ENCODE assay signal across 13 cellular contexts in genomic region chr11:67279589-67280340, GRCh38. TPM values are rescaled to one million over a fixed set of nuclear protein-coding genes. Genes with fewer than 3 reads are reported as not detected.
DNase-seq lines count a peak whose midpoint lies in the region; ATAC-seq and TF ChIP-seq lines count a peak whose summit lies in the region.
"Had no signal": no experiment of that assay in that cellular context is flagged by ENCODE, and none has a peak within 500 bp of the region (broad histone marks: within the 10 kb centered on the region; RNA-seq: fewer than 3 reads in every experiment).

No MANE protein-coding gene starts in this region.

- ATAC-seq in DND-41 (ENCODE audit: insufficient read depth, low read depth), result no peak
- no peak for ATAC-seq in T-cell (replicated peaks in 1 of 4)
- no peak for ATAC-seq in heart right ventricle
- ATAC-seq in stimulated activated effector memory CD8-positive, alpha-beta T cell treated with anti-CD3 and anti-CD28 coated beads, Interleukin-12 subunit alpha, Interleukin-12 subunit beta, amount 100 ng/mL, for 72 hours, result no peak
- no peak for ATAC-seq in GM21390 (IDR thresholded peaks at IDR 0.05; ENCODE audit: unreplicated experiment)
- ATAC-seq: gastrocnemius medialis, left lobe of liver had no signal

- H3K9me3 ChIP-seq in DND-41 (ENCODE audit: insufficient read depth, low read length, severe bottlenecking) (no peaks in the 10 kb centered on the region), heart right ventricle (no peaks in the 10 kb centered on the region)
- H3K9me3 ChIP-seq: gastrocnemius medialis, ovary had no signal

- H3K79me2 ChIP-seq in DND-41 (ENCODE audit: insufficient read depth, low read length), result peaks cover 83% of the 10 kb centered on the region

- DNase-seq in DND-41, result no peak
- peak in 1 of 34 experiments; percentile 2 for DNase-seq in T-cell
- DNase-seq in heart right ventricle, result peak in 1 of 2 donors; percentile 10
- DNase-seq in stimulated activated effector memory CD8-positive, alpha-beta T cell treated with anti-CD3 and anti-CD28 coated beads, Interleukin-12 subunit alpha, Interleukin-12 subunit beta, amount 100 ng/mL, for 72 hours (ENCODE audit: low spot score in 2 of 2), result no peak
- DNase-seq in OCI-M1 (lab: John Stamatoyannopoulos, UW), result no peak
- no peak for DNase-seq in HPDE6-E6E7 (ENCODE audit: extremely low spot score)
- DNase-seq: gastrocnemius medialis; NCI-H446; stimulated activated CD4-positive, alpha-beta T cell treated with anti-CD3 and anti-CD28 coated beads, Interleukin-2, amount 100 ng/mL, for 24 hours; stimulated activated naive CD4-positive, alpha-beta T cell treated with Interleukin-2 at 50 U/mL for 16 hours had no signal

- peaks cover 27% of the 10 kb centered on the region for H3K36me3 Mint-ChIP-seq in T-cell
- peaks cover 99% of the 10 kb centered on the region for H3K36me3 Mint-ChIP-seq in stimulated activated effector memory CD8-positive, alpha-beta T cell treated with anti-CD3 and anti-CD28 coated beads, Interleukin-12 subunit alpha, Interleukin-12 subunit beta, amount 100 ng/mL, for 72 hours

- intact Hi-C loops in heart right ventricle (cut with DNase I), result no loop called here

- H3K9ac ChIP-seq in DND-41 (ENCODE audit: low read depth, low read length), result peak overlapping the region; percentile 71

- H3K4me3 Mint-ChIP-seq in T-cell, result peak overlapping the region in 1 of 3 donors; percentile 99
- H3K4me3 Mint-ChIP-seq in stimulated activated effector memory CD8-positive, alpha-beta T cell treated with anti-CD3 and anti-CD28 coated beads, Interleukin-12 subunit alpha, Interleukin-12 subunit beta, amount 100 ng/mL, for 72 hours, result peak overlapping the region; percentile 98

- no peak overlapping the region for H2AFZ ChIP-seq in DND-41 (ENCODE audit: low read depth, low read length)

- no peak overlapping the region for H3K4me2 ChIP-seq in DND-41 (ENCODE audit: insufficient read depth, low read length)

- H3K4me3 ChIP-seq in DND-41 (ENCODE audit: low read depth in 1 of 2, low read length in 2 of 2), result no peak overlapping the region
- H3K4me3 ChIP-seq in heart right ventricle, result no peak overlapping the region
- H3K4me3 ChIP-seq: gastrocnemius medialis, ovary had no signal

- CTCF ChIA-PET in T-cell (lab: Charles Lee), result no interaction called here

- H3K27ac ChIP-seq in DND-41 (ENCODE audit: low read length), result peak overlapping the region; percentile 98
- peak overlapping the region in 7 of 10 donors; percentile 46 to 98 (median 91) for H3K27ac ChIP-seq in heart right ventricle
- H3K27ac ChIP-seq: ovary had no signal

- no peak for TF ChIP-seq CTCF in DND-41 (IDR thresholded peaks at IDR 0.05; ENCODE audit: borderline replicate concordance, extremely low read depth, low read length, poor library complexity, severe bottlenecking)
- no peak for TF ChIP-seq CTCF in heart right ventricle (IDR thresholded peaks at IDR 0.05)

- POLR2A ChIA-PET in T-cell (lab: Charles Lee), result interaction anchor here in 1 of 2 donors (0.5 kb wide), 1 partner anchor 20 kb away, joined by 5 read pairs; no protein-coding TSS in a partner anchor

- peak overlapping the region; percentile 98 to 99 for H3K27ac Mint-ChIP-seq in T-cell
- peak overlapping the region; percentile 97 for H3K27ac Mint-ChIP-seq in stimulated activated effector memory CD8-positive, alpha-beta T cell treated with anti-CD3 and anti-CD28 coated beads, Interleukin-12 subunit alpha, Interleukin-12 subunit beta, amount 100 ng/mL, for 72 hours

- H3K9me3 Mint-ChIP-seq in T-cell, result no peaks in the 10 kb centered on the region
- H3K9me3 Mint-ChIP-seq in stimulated activated effector memory CD8-positive, alpha-beta T cell treated with anti-CD3 and anti-CD28 coated beads, Interleukin-12 subunit alpha, Interleukin-12 subunit beta, amount 100 ng/mL, for 72 hours, result no peaks in the 10 kb centered on the region

- H3K27me3 Mint-ChIP-seq in T-cell, result no peaks in the 10 kb centered on the region

- H3K27me3 ChIP-seq in DND-41 (ENCODE audit: insufficient read depth, low read length, poor library complexity) (no peaks in the 10 kb centered on the region), heart right ventricle (no peaks in the 10 kb centered on the region)
- H3K27me3 ChIP-seq: gastrocnemius medialis, ovary had no signal

- H4K20me1 ChIP-seq in DND-41 (ENCODE audit: insufficient read depth, low read length), result peaks cover 12% of the 10 kb centered on the region; the same call in 1 of the 2 replicates

- WGBS in heart right ventricle, 2 donors, result 81 to 84% methylated on average over 17 of the region's 17 CpGs

- H3K4me1 ChIP-seq in DND-41 (ENCODE audit: insufficient read depth, low read length), result peaks cover 53% of the 10 kb centered on the region
- peaks cover 27 to 98% (median 49%) of the 10 kb centered on the region in 9 donors for H3K4me1 ChIP-seq in heart right ventricle

- peaks cover 90% of the 10 kb centered on the region for H3K36me3 ChIP-seq in DND-41 (ENCODE audit: insufficient read depth, low read length)
- H3K36me3 ChIP-seq in heart right ventricle, result peaks cover 19 to 84% (median 54%) of the 10 kb centered on the region in 9 donors
- H3K36me3 ChIP-seq: ovary had no signal

- peaks cover 56 to 74% (median 67%) of the 10 kb centered on the region in 3 donors for H3K4me1 Mint-ChIP-seq in T-cell
- H3K4me1 Mint-ChIP-seq in stimulated activated effector memory CD8-positive, alpha-beta T cell treated with anti-CD3 and anti-CD28 coated beads, Interleukin-12 subunit alpha, Interleukin-12 subunit beta, amount 100 ng/mL, for 72 hours, result peaks cover 73% of the 10 kb centered on the region

RNA-seq across cellular contexts. Expression of gene ANKRD13D, which starts 9.3 kb away (rescaled TPM):
- 100 to 1,000 TPM; 150 to 249 (median 237) TPM for total RNA-seq in T-cell
- total RNA-seq in heart right ventricle, result 10 to 100 TPM in 6 of 10 donors, 1 to 10 TPM in 4; 7.9 to 21.0 (median 12.3) TPM
- 10 to 100 TPM; 14.2 to 39.4 TPM for polyA plus RNA-seq in heart right ventricle

RNA-seq across cellular contexts. Expression of gene GRK2, which starts 13.5 kb away (rescaled TPM):
- 100 to 1,000 TPM; 267 to 394 (median 382) TPM for total RNA-seq in T-cell
- total RNA-seq in heart right ventricle, result 10 to 100 TPM; 34.2 to 60.9 (median 44.0) TPM
- polyA plus RNA-seq in heart right ventricle, result 10 to 100 TPM; 48.0 to 65.0 TPM

RNA-seq across cellular contexts. Expression of gene SSH3, which starts 23.6 kb away (rescaled TPM):
- total RNA-seq in T-cell (10 to 100 TPM; 11.5 to 30.9 (median 26.7) TPM), heart right ventricle (10 to 100 TPM; 11.9 to 21.2 (median 15.6) TPM)
- 10 to 100 TPM in 1 of 2 donors, 1 to 10 TPM in 1; 7.8 to 15.5 TPM for polyA plus RNA-seq in heart right ventricle

Comparison
In these comparisons a context has a peak if more than half of its experiments do, and no peak if none do; other contexts are left out.
1. RNA of gene ANKRD13D, which starts 9.3 kb away (total RNA-seq): 150 to 249 TPM in T-cell; 7.9 to 21.0 TPM in heart right ventricle; every median in the first group is over 4 times any median in the second.
2. RNA of gene GRK2, which starts 13.5 kb away (total RNA-seq): 267 to 394 TPM in T-cell; 34.2 to 60.9 TPM in heart right ventricle; every median in the first group is over 4 times any median in the second.